ENCODE assay signal across 22 cellular contexts in the genomic region with DNA sequence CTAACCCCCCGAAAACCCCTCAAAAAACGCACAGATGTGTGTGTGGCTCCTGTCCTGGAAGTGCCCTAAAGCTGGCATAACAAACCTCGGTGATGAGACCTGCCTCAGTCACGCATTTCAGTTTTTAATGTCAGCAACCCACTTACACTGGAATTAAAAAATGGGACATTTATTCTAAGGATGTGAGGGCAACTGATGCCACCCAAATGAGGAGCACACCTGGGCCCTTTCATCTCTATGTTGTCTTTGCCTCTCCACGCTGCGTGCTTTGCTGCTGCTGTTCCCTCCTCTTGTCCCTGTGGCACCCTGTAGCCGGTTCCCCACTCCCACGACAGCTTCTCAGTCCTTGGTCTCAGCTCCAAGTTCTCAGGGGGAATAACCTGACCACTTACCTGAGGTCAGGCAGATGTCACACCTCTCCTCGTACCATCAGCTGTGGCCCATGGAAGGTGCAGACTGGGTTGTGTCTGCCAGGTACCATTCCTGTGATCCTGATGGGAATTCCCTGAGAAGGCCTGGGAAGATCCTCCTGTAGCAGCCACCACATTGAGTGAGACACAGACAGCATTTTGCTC.
"Had no signal": no experiment of that assay in that cellular context is flagged by ENCODE, and none has a peak within 500 bp of the region (broad histone marks: within the 10 kb centered on the region; RNA-seq: fewer than 3 reads in every experiment).

No MANE protein-coding gene starts in this region.

- H3K27ac Mint-ChIP-seq: naive thymus-derived CD4-positive, alpha-beta T cell; stimulated activated memory B cell treated with anti-CD40 and anti-IgM and Interleukin-4, amounts not matched to agents 10 μg/mL and 1 μg/mL and 100 μg/mL, for 72 hours had no signal

- H3K36me3 ChIP-seq: gastrocnemius medialis, left lung, neutrophil, spleen, stomach, thoracic aorta, transverse colon had no signal

- H3K27ac ChIP-seq: gastrocnemius medialis, neutrophil, spleen, stomach, thoracic aorta, transverse colon had no signal

- H3K9me3 ChIP-seq: gastrocnemius medialis, neutrophil, thoracic aorta, transverse colon had no signal

- H3K4me3 Mint-ChIP-seq: immature natural killer cell; naive thymus-derived CD4-positive, alpha-beta T cell; stimulated activated memory B cell treated with anti-CD40 and anti-IgM and Interleukin-4, amounts not matched to agents 10 μg/mL and 1 μg/mL and 100 μg/mL, for 72 hours had no signal

- ATAC-seq: esophagus mucosa; gastrocnemius medialis; naive thymus-derived CD4-positive, alpha-beta T cell; sciatic nerve; stimulated activated memory B cell treated with anti-CD40 and anti-IgM and Interleukin-4, amounts not matched to agents 10 μg/mL and 1 μg/mL and 100 μg/mL, for 72 hours had no signal

- H3K4me3 ChIP-seq: gastrocnemius medialis, left lung, lung, spleen, stomach, thoracic aorta, transverse colon had no signal

- H3K27me3 ChIP-seq: gastrocnemius medialis, left lung, neutrophil, spleen, stomach, transverse colon had no signal

- H3K4me1 ChIP-seq: gastrocnemius medialis, left lung, spleen, stomach, transverse colon had no signal

- DNase-seq: cortex of kidney; effector memory CD4-positive, alpha-beta T cell; gastrocnemius medialis; glutamatergic neuron; immature natural killer cell; left lung; mesenchymal stem cell; naive thymus-derived CD4-positive, alpha-beta T cell; posterior cingulate gyrus; spleen; stimulated activated CD4-positive, alpha-beta T cell treated with anti-CD3 and anti-CD28 coated beads, Interleukin-15, amount 100 ng/mL, for 24 hours; stimulated activated CD4-positive, alpha-beta T cell treated with anti-CD3 and anti-CD28 coated beads, Interleukin-1b, Interleukin-23, amount 100 ng/mL, for 48 hours; stimulated activated CD4-positive, alpha-beta T cell treated with anti-CD3 and anti-CD28 coated beads, Interleukin-4, amount 100 ng/mL, for 24 hours; stomach; substantia nigra; transverse colon had no signal

- H3K36me3 Mint-ChIP-seq: immature natural killer cell had no signal

- H3K4me1 Mint-ChIP-seq: immature natural killer cell; naive thymus-derived CD4-positive, alpha-beta T cell; stimulated activated memory B cell treated with anti-CD40 and anti-IgM and Interleukin-4, amounts not matched to agents 10 μg/mL and 1 μg/mL and 100 μg/mL, for 72 hours had no signal
